8 cellular contexts compared by ENCODE assay signal in the genomic region with DNA sequence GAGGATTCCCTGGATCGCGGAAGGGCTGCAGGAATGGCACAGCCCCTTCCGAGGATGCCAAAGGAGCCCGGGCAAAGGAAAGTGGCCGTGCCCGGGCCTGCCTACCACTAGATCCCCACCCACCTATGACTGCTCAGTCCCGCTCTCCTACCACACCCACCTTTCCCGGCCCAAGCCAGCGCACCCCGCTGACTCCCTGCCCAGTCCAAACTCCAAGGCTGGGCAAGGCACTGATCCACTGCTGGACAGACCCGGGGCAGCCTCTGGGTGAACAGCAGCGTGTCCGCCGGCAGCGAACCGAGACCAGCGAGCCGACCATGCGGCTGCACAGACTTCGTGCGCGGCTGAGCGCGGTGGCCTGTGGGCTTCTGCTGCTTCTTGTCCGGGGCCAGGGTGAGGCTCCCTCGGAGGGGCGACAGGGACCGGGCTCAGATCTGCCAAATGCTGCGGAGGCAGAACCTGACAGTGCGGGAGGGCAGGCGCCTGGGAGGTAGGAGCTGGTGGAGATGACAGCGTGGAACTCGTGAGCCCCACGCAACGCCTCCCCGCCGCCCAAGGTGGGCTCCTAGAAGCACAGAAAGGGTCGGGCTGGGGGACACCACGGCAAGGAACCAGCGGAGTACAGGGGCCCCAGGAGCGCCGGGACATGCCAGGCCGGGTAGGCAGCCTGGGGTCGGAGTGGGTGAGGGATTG. TPM values are rescaled to one million over a fixed set of nuclear protein-coding genes. Genes with fewer than 3 reads are reported as not detected.
DNase-seq lines count a peak whose midpoint lies in the region; ATAC-seq and TF ChIP-seq lines count a peak whose summit lies in the region.

A gene with protein sequence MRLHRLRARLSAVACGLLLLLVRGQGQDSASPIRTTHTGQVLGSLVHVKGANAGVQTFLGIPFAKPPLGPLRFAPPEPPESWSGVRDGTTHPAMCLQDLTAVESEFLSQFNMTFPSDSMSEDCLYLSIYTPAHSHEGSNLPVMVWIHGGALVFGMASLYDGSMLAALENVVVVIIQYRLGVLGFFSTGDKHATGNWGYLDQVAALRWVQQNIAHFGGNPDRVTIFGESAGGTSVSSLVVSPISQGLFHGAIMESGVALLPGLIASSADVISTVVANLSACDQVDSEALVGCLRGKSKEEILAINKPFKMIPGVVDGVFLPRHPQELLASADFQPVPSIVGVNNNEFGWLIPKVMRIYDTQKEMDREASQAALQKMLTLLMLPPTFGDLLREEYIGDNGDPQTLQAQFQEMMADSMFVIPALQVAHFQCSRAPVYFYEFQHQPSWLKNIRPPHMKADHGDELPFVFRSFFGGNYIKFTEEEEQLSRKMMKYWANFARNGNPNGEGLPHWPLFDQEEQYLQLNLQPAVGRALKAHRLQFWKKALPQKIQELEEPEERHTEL (plus strand): TSS at position 198 of the 693 bp plus-strand sequence. CDS start 120 bp downstream, at position 318.

- peak; percentile 82 for ATAC-seq in left lung
- no peak for ATAC-seq in GM19395 (IDR thresholded peaks at IDR 0.05; ENCODE audit: unreplicated experiment)

- H3K27me3 ChIP-seq in colonic mucosa (no peaks in the 10 kb centered on the region), left lung (no peaks in the 10 kb centered on the region)

- intact Hi-C loops in colonic mucosa (cut with DNase I) (no loop called here), left lung (cut with DNase I) (no loop called here)

- in situ Hi-C loops in Caki2 (cut with HindIII; ENCODE audit: low pct_unique_long_range_greater_than_20kb, low sequenced_read_pairs): no loop called here

- TF ChIP-seq CTCF in colonic mucosa (IDR thresholded peaks at IDR 0.05) (no peak), left lung (IDR thresholded peaks at IDR 0.05) (no peak), subcutaneous adipose tissue (IDR thresholded peaks at IDR 0.05; ENCODE audit: low read depth) (no peak)

- no peaks in the 10 kb centered on the region for H3K9me3 ChIP-seq in colonic mucosa
- no peaks in the 10 kb centered on the region for H3K9me3 ChIP-seq in left lung

- H3K9ac ChIP-seq in colonic mucosa (ENCODE audit: low read depth in 2 of 2, low read length in 2 of 2): peak within 1 kb of the TSS; percentile 97 to 99

- DNase-seq in Caki2 (ENCODE audit: low read depth) (peak; percentile 68), NCI-H460 (ENCODE audit: extremely low read depth, low read depth) (no peak), colonic mucosa (peak; percentile 94), left lung (peak; percentile 69 to 85), pons (ENCODE audit: low spot score) (no peak), NCI-H2107 (lab: John Stamatoyannopoulos, UW) (no peak)

- H3K36me3 ChIP-seq in colonic mucosa (peaks cover 5% of the 10 kb centered on the region), left lung (peaks cover 0 to 38% of the 10 kb centered on the region in 2 donors)

- H3K27ac ChIP-seq in colonic mucosa: peak within 1 kb of the TSS; percentile 86
- H3K27ac ChIP-seq in left lung: peak within 1 kb of the TSS; percentile 91 to 92

- H3K4me3 ChIP-seq in colonic mucosa (peak within 1 kb of the TSS; percentile 94), left lung (peak within 1 kb of the TSS; percentile 92 to 97)

- H3K4me1 ChIP-seq in colonic mucosa (peaks cover 20% of the 10 kb centered on the region), left lung (peaks cover 22 to 44% of the 10 kb centered on the region in 2 donors)

RNA-seq across cellular contexts. Expression of the gene that starts here (rescaled TPM):
- 45.9 and 51.1 TPM in 2 replicates for total RNA-seq in Caki2 (2014; rRNA removed; shearing (Covaris generic); ENCODE audit: low replicate concordance)
- 45.5 and 51.5 TPM in 2 replicates for total RNA-seq in NCI-H460 (2014; rRNA removed; shearing (Covaris generic))
- polyA plus RNA-seq in NCI-H460 (2014; cell fraction: nucleus; rRNA removed): 39.7 and 43.9 TPM in 2 replicates
- total RNA-seq in colonic mucosa (100 to 1,000 TPM; 407 to 525 TPM), left lung (10 to 100 TPM; 31.7 to 38.4 TPM), subcutaneous adipose tissue (10 to 100 TPM; 26.9 to 56.7 (median 35.1) TPM)

Comparison
In these comparisons a context has a peak if more than half of its experiments do, and no peak if none do; other contexts are left out.
1. DNase-seq: peak in Caki2 (single experiment), colonic mucosa (single experiment) and left lung (2 of 2); none in NCI-H460 (single experiment), pons (single experiment) and NCI-H2107 (single experiment).